8 cellular contexts compared by ENCODE assay signal in genomic region chr6:119241124-119241491, GRCh38.
DNase-seq lines count a peak whose midpoint lies in the region; ATAC-seq and TF ChIP-seq lines count a peak whose summit lies in the region.

No MANE protein-coding gene starts in this region.

- peak overlapping the region in 1 of 2 donors; percentile 14 for H3K27ac ChIP-seq in liver (ENCODE audit: low read depth in 1 of 2, low read length in 2 of 2)
- H3K27ac ChIP-seq in CD8-positive, alpha-beta memory T cell (ENCODE audit: low read depth, low read length), result no peak overlapping the region
- no peak overlapping the region for H3K27ac ChIP-seq in CD4-positive, alpha-beta T cell (ENCODE audit: low read depth, low read length)

- H3K27me3 ChIP-seq in liver (ENCODE audit: control insufficient read depth in 4 of 4, insufficient read depth in 4 of 4, low read length in 3 of 4), result no peaks in the 10 kb centered on the region
- no peaks in the 10 kb centered on the region for H3K27me3 ChIP-seq in CD8-positive, alpha-beta memory T cell (ENCODE audit: insufficient read depth, low read length, poor library complexity, severe bottlenecking)
- no peaks in the 10 kb centered on the region for H3K27me3 ChIP-seq in CD4-positive, alpha-beta T cell (ENCODE audit: control insufficient read depth, insufficient read depth, low read length)

- H3K9me3 ChIP-seq in liver (ENCODE audit: control insufficient read depth in 4 of 4, low read length in 3 of 4), result peaks cover 0 to 2% (median 0%) of the 10 kb centered on the region in 4 donors
- no peaks in the 10 kb centered on the region for H3K9me3 ChIP-seq in CD8-positive, alpha-beta memory T cell (ENCODE audit: low read length)
- no peaks in the 10 kb centered on the region for H3K9me3 ChIP-seq in CD4-positive, alpha-beta T cell (ENCODE audit: control insufficient read depth, low read length)

- peak; percentile 73 for ATAC-seq in HG02571 (IDR thresholded peaks at IDR 0.05; ENCODE audit: unreplicated experiment)
- ATAC-seq in CD4-positive, alpha-beta T cell (ENCODE audit: poor library complexity), result no peak

- intact Hi-C loops in CD4-positive, alpha-beta T cell (cut with DNase I, micrococcal nuclease), result no loop called here

- no peak overlapping the region for H3K27ac Mint-ChIP-seq in CD8-positive, alpha-beta memory T cell
- H3K27ac Mint-ChIP-seq in CD4-positive, alpha-beta T cell, result no peak overlapping the region

- WGBS in liver, result 18% methylated on average over 2 of the region's 2 CpGs

- H3K36me3 ChIP-seq in liver (ENCODE audit: control insufficient read depth in 4 of 4, insufficient read depth in 3 of 4, low read depth in 1 of 4, low read length in 3 of 4), result peaks cover 3 to 11% (median 8%) of the 10 kb centered on the region in 4 donors
- H3K36me3 ChIP-seq in CD8-positive, alpha-beta memory T cell (ENCODE audit: insufficient read depth, low read length), result no peaks in the 10 kb centered on the region

- POLR2A ChIA-PET in CD8-positive, alpha-beta memory T cell (lab: Charles Lee), result no interaction called here
- POLR2A ChIA-PET in CD4-positive, alpha-beta T cell (lab: Charles Lee), result no interaction called here

- peak; percentile 7 for DNase-seq in GM10266 (ENCODE audit: extremely low spot score)
- DNase-seq in RPMI8226, result peak; percentile 9
- no peak for DNase-seq in CD8-positive, alpha-beta memory T cell
- no peak for DNase-seq in 8988T
- DNase-seq in CD4-positive, alpha-beta T cell, result no peak
- DNase-seq in glomerular visceral epithelial cell (ENCODE audit: extremely low spot score), result no peak

- CTCF ChIA-PET in CD8-positive, alpha-beta memory T cell (lab: Charles Lee), result no interaction called here
- CTCF ChIA-PET in CD4-positive, alpha-beta T cell (lab: Charles Lee), result interaction anchor here (0.7 kb wide), 1 partner anchor 88 kb away, joined by 3 read pairs; no protein-coding TSS in a partner anchor

- H3K4me3 Mint-ChIP-seq in CD8-positive, alpha-beta memory T cell, result no peak overlapping the region
- no peak overlapping the region for H3K4me3 Mint-ChIP-seq in CD4-positive, alpha-beta T cell

- no peak overlapping the region for H3K9ac ChIP-seq in liver (ENCODE audit: low read depth in 1 of 2, low read length in 2 of 2)

- TF ChIP-seq CTCF in GM10266 (IDR thresholded peaks at IDR 0.05; ENCODE audit: control insufficient read depth, insufficient read depth, low read depth, missing control alignments) (no peak), liver (IDR thresholded peaks at IDR 0.05; ENCODE audit: low read depth, low read length, missing input control) (no peak)
- TF ChIP-seq CTCF in CD4-positive, alpha-beta T cell (IDR thresholded peaks at IDR 0.05), result no peak

- H3K4me1 ChIP-seq in liver (ENCODE audit: control insufficient read depth in 4 of 4, insufficient read depth in 4 of 4, low read length in 3 of 4), result peaks cover 4 to 17% (median 9%) of the 10 kb centered on the region in 4 donors
- no peaks in the 10 kb centered on the region for H3K4me1 ChIP-seq in CD8-positive, alpha-beta memory T cell (ENCODE audit: insufficient read depth, low read length)

- H3K9me3 Mint-ChIP-seq in CD8-positive, alpha-beta memory T cell, result peaks cover 0 to 3% (median 0%) of the 10 kb centered on the region in 5 donors
- H3K9me3 Mint-ChIP-seq in CD4-positive, alpha-beta T cell, result no peaks in the 10 kb centered on the region

- no peak overlapping the region for H3K4me3 ChIP-seq in liver (ENCODE audit: low read depth in 1 of 3, low read length in 3 of 3)
- H3K4me3 ChIP-seq in CD8-positive, alpha-beta memory T cell (ENCODE audit: low read length), result no peak overlapping the region

- TF ChIP-seq RAD21 in liver (IDR thresholded peaks at IDR 0.05), result peak in 1 of 2 donors; percentile 47

- peaks cover 9 to 19% (median 18%) of the 10 kb centered on the region in 3 donors for H3K36me3 Mint-ChIP-seq in CD8-positive, alpha-beta memory T cell
- H3K36me3 Mint-ChIP-seq in CD4-positive, alpha-beta T cell (ENCODE audit: low read depth), result no peaks in the 10 kb centered on the region

- H3K27me3 Mint-ChIP-seq in CD8-positive, alpha-beta memory T cell, result no peaks in the 10 kb centered on the region
- no peaks in the 10 kb centered on the region for H3K27me3 Mint-ChIP-seq in CD4-positive, alpha-beta T cell

- peaks cover 0 to 17% (median 4%) of the 10 kb centered on the region in 3 donors for H3K4me1 Mint-ChIP-seq in CD8-positive, alpha-beta memory T cell
- no peaks in the 10 kb centered on the region for H3K4me1 Mint-ChIP-seq in CD4-positive, alpha-beta T cell (ENCODE audit: low read depth)

TF ChIP-seq in liver, 16 proteins besides CTCF, POLR2A, EP300 and RAD21:
- TF ChIP-seq ZBTB33 (IDR thresholded peaks at IDR 0.05) (peak; percentile 21), TAF1 (conservative IDR thresholded peaks at IDR 0.05) (no peak), SP1 (IDR thresholded peaks at IDR 0.05) (peak; percentile 38), ATF3 (IDR thresholded peaks at IDR 0.05) (no peak), FOXA1 (IDR thresholded peaks at IDR 0.05) (no peak), REST (IDR thresholded peaks at IDR 0.05) (no peak), HNF4G (IDR thresholded peaks at IDR 0.05) (no peak), YY1 (IDR thresholded peaks at IDR 0.05) (peak; percentile 37), NR2F2 (IDR thresholded peaks at IDR 0.05) (peak; percentile 32), GABPA (IDR thresholded peaks at IDR 0.05 in 1 of 2, conservative IDR thresholded peaks at IDR 0.05 in 1 of 2) (no peak), FOXA2 (IDR thresholded peaks at IDR 0.05) (no peak), MAX (IDR thresholded peaks at IDR 0.05) (no peak), EGR1 (IDR thresholded peaks at IDR 0.05; ENCODE audit: low read depth in 2 of 2) (no peak), RXRA (IDR thresholded peaks at IDR 0.05) (peak; percentile 31 to 61), JUND (IDR thresholded peaks at IDR 0.05) (peak; percentile 65 to 75), HNF4A (conservative IDR thresholded peaks at IDR 0.05) (peak in 1 of 2 donors; percentile 41)
TF ChIP-seq in liver: peak in this region for 7.

Comparison
In these comparisons a context has a peak if more than half of its experiments do, and no peak if none do; other contexts are left out.
1. DNase-seq: peak in GM10266 (single experiment) and RPMI8226 (single experiment); none in CD8-positive, alpha-beta memory T cell (0 of 5), 8988T (single experiment), CD4-positive, alpha-beta T cell (0 of 10) and glomerular visceral epithelial cell (single experiment).